ENCODE assay signal across 8 cellular contexts in the genomic region with DNA sequence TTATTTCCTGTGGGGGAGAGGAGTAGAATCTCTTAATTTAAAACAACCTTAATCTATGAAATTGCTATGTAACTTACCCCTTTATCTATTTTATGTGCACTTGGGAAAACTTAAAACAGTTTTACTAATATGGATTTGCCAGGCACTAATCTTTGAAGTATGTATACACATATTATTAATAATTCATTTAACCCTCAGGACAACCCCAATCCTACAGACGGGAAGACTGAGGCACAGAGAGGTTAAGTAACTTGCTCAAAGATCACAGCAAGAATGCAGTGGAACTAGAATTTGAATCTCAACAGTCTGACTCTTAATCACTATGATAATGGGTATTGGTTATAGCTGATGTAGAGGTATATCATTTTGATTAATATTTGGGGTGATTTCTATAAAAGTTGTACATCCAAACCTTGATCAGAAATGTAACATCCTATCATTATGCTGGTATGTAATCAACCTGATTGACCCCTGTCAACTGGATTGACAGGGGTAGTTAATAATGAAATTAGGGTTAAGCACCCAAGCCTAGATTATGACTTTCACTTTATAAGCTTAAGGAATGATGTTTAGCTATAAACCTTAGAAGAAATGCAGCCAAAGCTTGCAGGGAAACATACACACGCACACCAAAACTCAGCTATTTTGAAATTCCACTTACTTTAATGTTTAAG. TPM values are rescaled to one million over a fixed set of nuclear protein-coding genes. Genes with fewer than 3 reads are reported as not detected.
A peak's percentile ranks its signal among the peaks of the same experiment; 100 is the strongest.
DNase-seq lines count a peak whose midpoint lies in the region; ATAC-seq and TF ChIP-seq lines count a peak whose summit lies in the region.

No MANE protein-coding gene starts in this region.

- no peaks in the 10 kb centered on the region for H3K27me3 Mint-ChIP-seq in CD4-positive, alpha-beta T cell
- peaks cover 5% of the 10 kb centered on the region for H3K27me3 Mint-ChIP-seq in neural progenitor cell (ENCODE audit: insufficient read depth, low read depth)

- peaks cover 5% of the 10 kb centered on the region for H3K36me3 Mint-ChIP-seq in CD4-positive, alpha-beta T cell (ENCODE audit: low read depth)
- H3K36me3 Mint-ChIP-seq in neural progenitor cell, result no peaks in the 10 kb centered on the region

- peak overlapping the region; percentile 86 for H3K4me2 ChIP-seq in KMS-11
- H3K4me2 ChIP-seq in neural progenitor cell, result peak overlapping the region; percentile 88

- POLR2A ChIA-PET in CD4-positive, alpha-beta T cell (lab: Charles Lee), result no interaction called here

- peak overlapping the region; percentile 84 for H3K27ac Mint-ChIP-seq in CD4-positive, alpha-beta T cell
- no peak overlapping the region for H3K27ac Mint-ChIP-seq in neural progenitor cell

- H3K79me2 ChIP-seq in KMS-11 (ENCODE audit: insufficient read depth, low read depth), result no peaks in the 10 kb centered on the region
- H3K79me2 ChIP-seq in neural progenitor cell (ENCODE audit: low read depth), result peaks cover 6% of the 10 kb centered on the region

- peaks cover 7% of the 10 kb centered on the region for H3F3A ChIP-seq in neural progenitor cell (ENCODE audit: low read depth)

- TF ChIP-seq CTCF in CD4-positive, alpha-beta T cell (IDR thresholded peaks at IDR 0.05), result no peak
- TF ChIP-seq CTCF in KMS-11 (conservative IDR thresholded peaks at IDR 0.05; ENCODE audit: low read depth, low read length), result no peak
- TF ChIP-seq CTCF in neural progenitor cell (IDR thresholded peaks at IDR 0.05), result no peak

- H3K27me3 ChIP-seq in CD4-positive, alpha-beta T cell (ENCODE audit: control insufficient read depth, insufficient read depth, low read length), result no peaks in the 10 kb centered on the region
- no peaks in the 10 kb centered on the region for H3K27me3 ChIP-seq in KMS-11 (ENCODE audit: insufficient read depth, low read depth)
- no peaks in the 10 kb centered on the region for H3K27me3 ChIP-seq in duodenal mucosa (ENCODE audit: control insufficient read depth in 1 of 2, insufficient read depth in 2 of 2, low read length in 2 of 2)
- H3K27me3 ChIP-seq in neural progenitor cell, result peaks cover 35% of the 10 kb centered on the region

- H3K9me3 ChIP-seq in CD4-positive, alpha-beta T cell (ENCODE audit: control insufficient read depth, low read length), result no peaks in the 10 kb centered on the region
- no peaks in the 10 kb centered on the region for H3K9me3 ChIP-seq in duodenal mucosa (ENCODE audit: control insufficient read depth in 1 of 2, low read length in 2 of 2)
- no peaks in the 10 kb centered on the region for H3K9me3 ChIP-seq in neural progenitor cell (ENCODE audit: low read depth)

- no peak for ATAC-seq in CD4-positive, alpha-beta T cell (ENCODE audit: poor library complexity)
- ATAC-seq in HG02973 (IDR thresholded peaks at IDR 0.05; ENCODE audit: unreplicated experiment), result no peak
- no peak for ATAC-seq in HG03469 (IDR thresholded peaks at IDR 0.05; ENCODE audit: unreplicated experiment)

- peak overlapping the region; percentile 56 for H3K9ac ChIP-seq in KMS-11
- H3K9ac ChIP-seq in duodenal mucosa (ENCODE audit: low read depth in 1 of 2, low read length in 2 of 2), result peak overlapping the region; percentile 74 to 85
- H3K9ac ChIP-seq in neural progenitor cell, result no peak overlapping the region

- H3K4me1 ChIP-seq in KMS-11 (ENCODE audit: low read depth, poor library complexity, severe bottlenecking) (peaks cover 20% of the 10 kb centered on the region), duodenal mucosa (ENCODE audit: control insufficient read depth in 1 of 2, insufficient read depth in 2 of 2, low read length in 2 of 2) (peaks cover 35 to 60% of the 10 kb centered on the region in 2 donors), neural progenitor cell (peaks cover 4% of the 10 kb centered on the region)

- no peaks in the 10 kb centered on the region for H4K20me1 ChIP-seq in KMS-11 (ENCODE audit: insufficient read depth)
- peaks cover 9% of the 10 kb centered on the region for H4K20me1 ChIP-seq in neural progenitor cell (ENCODE audit: low read depth)

- peaks cover 14% of the 10 kb centered on the region for H3K4me1 Mint-ChIP-seq in CD4-positive, alpha-beta T cell (ENCODE audit: low read depth)
- H3K4me1 Mint-ChIP-seq in neural progenitor cell, result peaks cover 8% of the 10 kb centered on the region

- H3K36me3 ChIP-seq in KMS-11 (ENCODE audit: insufficient read depth) (no peaks in the 10 kb centered on the region), duodenal mucosa (ENCODE audit: control insufficient read depth in 1 of 2, insufficient read depth in 2 of 2, low read length in 2 of 2) (peaks cover 0 to 5% of the 10 kb centered on the region in 2 donors), neural progenitor cell (no peaks in the 10 kb centered on the region)

- H3K4me3 ChIP-seq in KMS-11 (IDR thresholded peaks at IDR 0.05; ENCODE audit: insufficient read depth, low read depth, low read length), result no peak overlapping the region
- H3K4me3 ChIP-seq in duodenal mucosa (ENCODE audit: low read depth in 1 of 2, low read length in 2 of 2), result peak overlapping the region; percentile 81 to 92
- H3K4me3 ChIP-seq in neural progenitor cell, result peak overlapping the region; percentile 78

- DNase-seq in CD4-positive, alpha-beta T cell, result no peak
- DNase-seq in neural progenitor cell (ENCODE audit: low spot score) (no peak), inferior parietal cortex (ENCODE audit: extremely low spot score) (no peak)
- no peak for DNase-seq in activated effector memory CD4-positive, alpha-beta T cell treated with anti-CD3 and anti-CD28 coated beads, Interleukin-2, amount 50 U/mL, for 16 hours

- H3K27ac ChIP-seq in CD4-positive, alpha-beta T cell (ENCODE audit: low read depth, low read length), result no peak overlapping the region
- peak overlapping the region; percentile 62; the same call in 1 of the 2 replicates for H3K27ac ChIP-seq in KMS-11
- peak overlapping the region; percentile 95 for H3K27ac ChIP-seq in duodenal mucosa (ENCODE audit: low read depth, low read length)
- H3K27ac ChIP-seq in neural progenitor cell, result no peak overlapping the region

- CTCF ChIA-PET in CD4-positive, alpha-beta T cell (lab: Charles Lee), result interaction anchor here (1.9 to 4.3 kb wide), 5 partner anchors 10 to 94 kb away, joined by 9 to 79 read pairs (median 12); no protein-coding TSS in a partner anchor

- peak overlapping the region; percentile 86; the same call in 1 of the 2 replicates for H2AFZ ChIP-seq in KMS-11 (ENCODE audit: low read depth)
- no peak overlapping the region for H2AFZ ChIP-seq in neural progenitor cell (replicated peaks)

- H3K9me3 Mint-ChIP-seq in CD4-positive, alpha-beta T cell, result no peaks in the 10 kb centered on the region
- no peaks in the 10 kb centered on the region for H3K9me3 Mint-ChIP-seq in neural progenitor cell

- intact Hi-C loops in CD4-positive, alpha-beta T cell (cut with DNase I, micrococcal nuclease), result loop anchor here (5.0 to 10.0 kb wide), 6 partner anchors 353 to 1018 kb away; a partner anchor contains a TSS

- peak overlapping the region; percentile 96 for H3K4me3 Mint-ChIP-seq in CD4-positive, alpha-beta T cell
- H3K4me3 Mint-ChIP-seq in neural progenitor cell, result peak overlapping the region; percentile 88

RNA-seq across cellular contexts. Expression of a gene that starts 1.6 kb away (rescaled TPM):
- total RNA-seq in CD4-positive, alpha-beta T cell, result 1 to 10 TPM; 5.8 to 6.4 TPM
- total RNA-seq in neural progenitor cell (ENCODE audit: low replicate concordance), result 3.2 and 6.2 TPM in 2 replicates

RNA-seq across cellular contexts. Expression of a gene that starts 52.6 kb away (rescaled TPM):
- total RNA-seq in CD4-positive, alpha-beta T cell, result not detected
- 117 and 168 TPM in 2 replicates for total RNA-seq in neural progenitor cell (ENCODE audit: low replicate concordance)

Comparison
In these comparisons a context has a peak if more than half of its experiments do, and no peak if none do; other contexts are left out.
1. H3K27ac ChIP-seq: peak in KMS-11 (single experiment) and duodenal mucosa (single experiment); none in CD4-positive, alpha-beta T cell (single experiment) and neural progenitor cell (single experiment).
2. RNA of a gene that starts 52.6 kb away (total RNA-seq): 117 to 168 TPM in neural progenitor cell; not detected in CD4-positive, alpha-beta T cell; every median in the first group is over 100 times any median in the second.